Comparison of ENCODE assay signal across 1 cellular context in the genomic region with DNA sequence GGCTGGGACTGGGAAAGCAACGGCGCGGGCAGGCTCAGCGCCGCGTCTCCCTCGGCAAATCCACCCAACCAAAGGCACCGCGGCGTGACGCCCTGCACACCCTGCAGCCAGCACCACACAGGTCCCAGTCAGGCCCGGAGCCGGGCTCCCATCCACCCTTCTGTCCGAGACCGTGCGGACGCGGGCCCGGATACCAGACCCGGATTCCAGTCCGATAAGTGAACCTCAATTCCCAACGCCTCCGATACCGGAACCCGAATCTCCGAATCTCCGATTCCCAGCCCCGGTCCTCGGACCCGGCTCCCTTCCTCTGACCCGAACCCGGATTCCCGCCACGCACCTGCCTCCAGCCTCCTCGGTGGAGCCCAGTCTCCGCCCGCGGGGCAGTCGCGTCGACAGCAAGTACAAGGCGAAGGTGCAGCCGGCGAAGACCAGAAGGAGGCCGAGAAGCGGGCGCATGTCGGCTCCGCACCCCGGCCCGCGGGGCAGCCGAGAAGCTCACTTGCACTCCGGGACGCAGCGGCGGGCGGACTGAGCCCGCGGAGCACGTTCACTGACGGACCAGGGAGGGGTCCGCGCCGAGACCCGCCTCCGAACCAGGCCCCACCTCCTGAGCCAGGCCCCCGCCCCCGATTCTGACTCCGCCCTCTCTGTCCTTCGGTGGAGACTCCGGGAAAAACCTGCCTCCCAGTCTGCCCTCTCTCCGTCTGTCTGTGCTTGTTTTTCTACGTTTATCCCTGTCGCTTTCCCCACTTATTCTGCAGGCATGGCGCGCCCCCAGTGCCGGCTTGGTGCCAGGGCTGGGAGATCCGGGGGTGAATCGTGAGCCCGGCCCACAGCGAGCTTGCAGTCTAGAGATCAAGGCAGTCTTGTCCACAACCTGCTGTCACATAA.
TF ChIP-seq lines count a peak whose summit lies in the region.

A gene (minus strand): TSS at position 533 of the 894 bp plus-strand sequence. CDS start 74 bp downstream, at position 459.

TF ChIP-seq in HepG2, 621 proteins besides CTCF, POLR2A, EP300 and RAD21 (continued from another document and continues in another):
- TF ChIP-seq, protein P1, sequence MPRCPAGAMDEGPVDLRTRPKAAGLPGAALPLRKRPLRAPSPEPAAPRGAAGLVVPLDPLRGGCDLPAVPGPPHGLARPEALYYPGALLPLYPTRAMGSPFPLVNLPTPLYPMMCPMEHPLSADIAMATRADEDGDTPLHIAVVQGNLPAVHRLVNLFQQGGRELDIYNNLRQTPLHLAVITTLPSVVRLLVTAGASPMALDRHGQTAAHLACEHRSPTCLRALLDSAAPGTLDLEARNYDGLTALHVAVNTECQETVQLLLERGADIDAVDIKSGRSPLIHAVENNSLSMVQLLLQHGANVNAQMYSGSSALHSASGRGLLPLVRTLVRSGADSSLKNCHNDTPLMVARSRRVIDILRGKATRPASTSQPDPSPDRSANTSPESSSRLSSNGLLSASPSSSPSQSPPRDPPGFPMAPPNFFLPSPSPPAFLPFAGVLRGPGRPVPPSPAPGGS (CRISPR knock-in tag; IDR thresholded peaks at IDR 0.05), result peak; percentile 91
- TF ChIP-seq FOSL2 (CRISPR knock-in tag; IDR thresholded peaks at IDR 0.05), result peak; percentile 63
- TF ChIP-seq, protein P2, sequence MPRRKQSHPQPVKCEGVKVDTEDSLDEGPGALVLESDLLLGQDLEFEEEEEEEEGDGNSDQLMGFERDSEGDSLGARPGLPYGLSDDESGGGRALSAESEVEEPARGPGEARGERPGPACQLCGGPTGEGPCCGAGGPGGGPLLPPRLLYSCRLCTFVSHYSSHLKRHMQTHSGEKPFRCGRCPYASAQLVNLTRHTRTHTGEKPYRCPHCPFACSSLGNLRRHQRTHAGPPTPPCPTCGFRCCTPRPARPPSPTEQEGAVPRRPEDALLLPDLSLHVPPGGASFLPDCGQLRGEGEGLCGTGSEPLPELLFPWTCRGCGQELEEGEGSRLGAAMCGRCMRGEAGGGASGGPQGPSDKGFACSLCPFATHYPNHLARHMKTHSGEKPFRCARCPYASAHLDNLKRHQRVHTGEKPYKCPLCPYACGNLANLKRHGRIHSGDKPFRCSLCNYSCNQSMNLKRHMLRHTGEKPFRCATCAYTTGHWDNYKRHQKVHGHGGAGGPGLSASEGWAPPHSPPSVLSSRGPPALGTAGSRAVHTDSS (CRISPR knock-in tag; conservative IDR thresholded peaks at IDR 0.05), result no peak
- peak; percentile 82 for TF ChIP-seq ZNF543 (CRISPR knock-in tag; IDR thresholded peaks at IDR 0.05)
- TF ChIP-seq, protein P3, sequence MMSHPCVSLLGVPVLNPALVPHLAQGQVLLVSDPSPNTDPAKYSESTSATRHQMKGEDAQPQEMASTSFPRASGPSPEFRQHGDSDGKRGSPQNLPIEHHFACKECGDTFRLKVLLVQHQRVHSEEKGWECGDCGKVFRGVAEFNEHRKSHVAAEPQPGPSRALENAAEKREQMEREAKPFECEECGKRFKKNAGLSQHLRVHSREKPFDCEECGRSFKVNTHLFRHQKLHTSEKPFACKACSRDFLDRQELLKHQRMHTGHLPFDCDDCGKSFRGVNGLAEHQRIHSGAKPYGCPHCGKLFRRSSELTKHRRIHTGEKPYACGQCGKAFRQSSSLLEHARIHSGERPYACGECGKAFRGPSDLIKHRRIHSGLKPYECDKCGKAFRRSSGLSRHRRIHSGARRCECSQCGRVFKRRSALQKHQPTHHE (CRISPR knock-in tag; IDR thresholded peaks at IDR 0.05; ENCODE audit: borderline replicate concordance), result peak; percentile 27; the same call in 1 of the 2 replicates
- TF ChIP-seq MIXL1 (CRISPR knock-in tag; IDR thresholded peaks at IDR 0.05), result peak; percentile 71
- TF ChIP-seq MED1 (CRISPR knock-in tag; IDR thresholded peaks at IDR 0.05), result peak; percentile 78
- peak; percentile 89 for TF ChIP-seq AKAP8 (CRISPR knock-in tag; IDR thresholded peaks at IDR 0.05)
- 0 out of 2 replicates have a peak, but pooled peaks have one; percentile 73 for TF ChIP-seq TSC22D2 (CRISPR knock-in tag; IDR thresholded peaks at IDR 0.05; ENCODE audit: borderline replicate concordance)
- TF ChIP-seq HDAC2 (CRISPR knock-in tag; IDR thresholded peaks at IDR 0.05), result peak; percentile 86
- no peak for TF ChIP-seq ZNF354B (CRISPR knock-in tag; IDR thresholded peaks at IDR 0.05)
- no peak for TF ChIP-seq HMGA1 (CRISPR knock-in tag; conservative IDR thresholded peaks at IDR 0.05)
- no peak for TF ChIP-seq JUNB (CRISPR knock-in tag; IDR thresholded peaks at IDR 0.05; ENCODE audit: borderline replicate concordance)
- TF ChIP-seq, protein P4, sequence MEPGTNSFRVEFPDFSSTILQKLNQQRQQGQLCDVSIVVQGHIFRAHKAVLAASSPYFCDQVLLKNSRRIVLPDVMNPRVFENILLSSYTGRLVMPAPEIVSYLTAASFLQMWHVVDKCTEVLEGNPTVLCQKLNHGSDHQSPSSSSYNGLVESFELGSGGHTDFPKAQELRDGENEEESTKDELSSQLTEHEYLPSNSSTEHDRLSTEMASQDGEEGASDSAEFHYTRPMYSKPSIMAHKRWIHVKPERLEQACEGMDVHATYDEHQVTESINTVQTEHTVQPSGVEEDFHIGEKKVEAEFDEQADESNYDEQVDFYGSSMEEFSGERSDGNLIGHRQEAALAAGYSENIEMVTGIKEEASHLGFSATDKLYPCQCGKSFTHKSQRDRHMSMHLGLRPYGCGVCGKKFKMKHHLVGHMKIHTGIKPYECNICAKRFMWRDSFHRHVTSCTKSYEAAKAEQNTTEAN (CRISPR knock-in tag; conservative IDR thresholded peaks at IDR 0.05), result no peak; the same call in 1 of the 2 replicates
- no peak for TF ChIP-seq MLLT10 (CRISPR knock-in tag; IDR thresholded peaks at IDR 0.05)
- peak; percentile 59; the same call in 1 of the 2 replicates for TF ChIP-seq GZF1 (CRISPR knock-in tag; IDR thresholded peaks at IDR 0.05)
- TF ChIP-seq ZNF451 (CRISPR knock-in tag; IDR thresholded peaks at IDR 0.05), result no peak
- TF ChIP-seq ZNF556 (CRISPR knock-in tag; IDR thresholded peaks at IDR 0.05; ENCODE audit: borderline replicate concordance), result peak; percentile 94
- no peak for TF ChIP-seq ARNT (IDR thresholded peaks at IDR 0.05)
- TF ChIP-seq, protein P5, sequence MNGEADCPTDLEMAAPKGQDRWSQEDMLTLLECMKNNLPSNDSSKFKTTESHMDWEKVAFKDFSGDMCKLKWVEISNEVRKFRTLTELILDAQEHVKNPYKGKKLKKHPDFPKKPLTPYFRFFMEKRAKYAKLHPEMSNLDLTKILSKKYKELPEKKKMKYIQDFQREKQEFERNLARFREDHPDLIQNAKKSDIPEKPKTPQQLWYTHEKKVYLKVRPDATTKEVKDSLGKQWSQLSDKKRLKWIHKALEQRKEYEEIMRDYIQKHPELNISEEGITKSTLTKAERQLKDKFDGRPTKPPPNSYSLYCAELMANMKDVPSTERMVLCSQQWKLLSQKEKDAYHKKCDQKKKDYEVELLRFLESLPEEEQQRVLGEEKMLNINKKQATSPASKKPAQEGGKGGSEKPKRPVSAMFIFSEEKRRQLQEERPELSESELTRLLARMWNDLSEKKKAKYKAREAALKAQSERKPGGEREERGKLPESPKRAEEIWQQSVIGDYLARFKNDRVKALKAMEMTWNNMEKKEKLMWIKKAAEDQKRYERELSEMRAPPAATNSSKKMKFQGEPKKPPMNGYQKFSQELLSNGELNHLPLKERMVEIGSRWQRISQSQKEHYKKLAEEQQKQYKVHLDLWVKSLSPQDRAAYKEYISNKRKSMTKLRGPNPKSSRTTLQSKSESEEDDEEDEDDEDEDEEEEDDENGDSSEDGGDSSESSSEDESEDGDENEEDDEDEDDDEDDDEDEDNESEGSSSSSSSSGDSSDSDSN (CRISPR knock-in tag; IDR thresholded peaks at IDR 0.05), result peak; percentile 100
- peak; percentile 93 for TF ChIP-seq YEATS4 (CRISPR knock-in tag; IDR thresholded peaks at IDR 0.05; ENCODE audit: borderline replicate concordance)
- TF ChIP-seq, protein P6, sequence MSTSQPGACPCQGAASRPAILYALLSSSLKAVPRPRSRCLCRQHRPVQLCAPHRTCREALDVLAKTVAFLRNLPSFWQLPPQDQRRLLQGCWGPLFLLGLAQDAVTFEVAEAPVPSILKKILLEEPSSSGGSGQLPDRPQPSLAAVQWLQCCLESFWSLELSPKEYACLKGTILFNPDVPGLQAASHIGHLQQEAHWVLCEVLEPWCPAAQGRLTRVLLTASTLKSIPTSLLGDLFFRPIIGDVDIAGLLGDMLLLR (CRISPR knock-in tag; IDR thresholded peaks at IDR 0.05), result no peak; the same call in 1 of the 2 replicates
- TF ChIP-seq ZFAT (CRISPR knock-in tag; conservative IDR thresholded peaks at IDR 0.05), result no peak
- TF ChIP-seq, protein P7, sequence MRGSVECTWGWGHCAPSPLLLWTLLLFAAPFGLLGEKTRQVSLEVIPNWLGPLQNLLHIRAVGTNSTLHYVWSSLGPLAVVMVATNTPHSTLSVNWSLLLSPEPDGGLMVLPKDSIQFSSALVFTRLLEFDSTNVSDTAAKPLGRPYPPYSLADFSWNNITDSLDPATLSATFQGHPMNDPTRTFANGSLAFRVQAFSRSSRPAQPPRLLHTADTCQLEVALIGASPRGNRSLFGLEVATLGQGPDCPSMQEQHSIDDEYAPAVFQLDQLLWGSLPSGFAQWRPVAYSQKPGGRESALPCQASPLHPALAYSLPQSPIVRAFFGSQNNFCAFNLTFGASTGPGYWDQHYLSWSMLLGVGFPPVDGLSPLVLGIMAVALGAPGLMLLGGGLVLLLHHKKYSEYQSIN (CRISPR knock-in tag; IDR thresholded peaks at IDR 0.05; ENCODE audit: borderline replicate concordance), result no peak
- TF ChIP-seq, protein P8, sequence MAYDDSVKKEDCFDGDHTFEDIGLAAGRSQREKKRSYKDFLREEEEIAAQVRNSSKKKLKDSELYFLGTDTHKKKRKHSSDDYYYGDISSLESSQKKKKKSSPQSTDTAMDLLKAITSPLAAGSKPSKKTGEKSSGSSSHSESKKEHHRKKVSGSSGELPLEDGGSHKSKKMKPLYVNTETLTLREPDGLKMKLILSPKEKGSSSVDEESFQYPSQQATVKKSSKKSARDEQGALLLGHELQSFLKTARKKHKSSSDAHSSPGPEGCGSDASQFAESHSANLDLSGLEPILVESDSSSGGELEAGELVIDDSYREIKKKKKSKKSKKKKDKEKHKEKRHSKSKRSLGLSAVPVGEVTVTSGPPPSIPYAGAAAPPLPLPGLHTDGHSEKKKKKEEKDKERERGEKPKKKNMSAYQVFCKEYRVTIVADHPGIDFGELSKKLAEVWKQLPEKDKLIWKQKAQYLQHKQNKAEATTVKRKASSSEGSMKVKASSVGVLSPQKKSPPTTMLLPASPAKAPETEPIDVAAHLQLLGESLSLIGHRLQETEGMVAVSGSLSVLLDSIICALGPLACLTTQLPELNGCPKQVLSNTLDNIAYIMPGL (CRISPR knock-in tag; IDR thresholded peaks at IDR 0.05; ENCODE audit: borderline replicate concordance in 1 of 2, low read depth in 1 of 2), result peak; percentile 96 to 97
- TF ChIP-seq TARDBP (CRISPR knock-in tag; IDR thresholded peaks at IDR 0.05), result peak; percentile 91
- TF ChIP-seq, protein P9, sequence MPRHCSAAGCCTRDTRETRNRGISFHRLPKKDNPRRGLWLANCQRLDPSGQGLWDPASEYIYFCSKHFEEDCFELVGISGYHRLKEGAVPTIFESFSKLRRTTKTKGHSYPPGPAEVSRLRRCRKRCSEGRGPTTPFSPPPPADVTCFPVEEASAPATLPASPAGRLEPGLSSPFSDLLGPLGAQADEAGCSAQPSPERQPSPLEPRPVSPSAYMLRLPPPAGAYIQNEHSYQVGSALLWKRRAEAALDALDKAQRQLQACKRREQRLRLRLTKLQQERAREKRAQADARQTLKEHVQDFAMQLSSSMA (CRISPR knock-in tag; IDR thresholded peaks at IDR 0.05), result no peak; the same call in 1 of the 2 replicates
- peak; percentile 48 for TF ChIP-seq TBL1XR1 (IDR thresholded peaks at IDR 0.05; ENCODE audit: borderline replicate concordance, low read length, partially characterized antibody)
- peak; percentile 67; the same call in 1 of the 2 replicates for TF ChIP-seq ZNF616 (CRISPR knock-in tag; IDR thresholded peaks at IDR 0.05; ENCODE audit: low read depth)
- TF ChIP-seq GATAD2A (CRISPR knock-in tag; IDR thresholded peaks at IDR 0.05), result peak; percentile 69; the same call in 1 of the 2 replicates
- no peak for TF ChIP-seq SRSF9 (IDR thresholded peaks at IDR 0.05; ENCODE audit: borderline replicate concordance, insufficient read depth, low read depth, low read length, poor library complexity, severe bottlenecking)
- no peak for TF ChIP-seq ZNF432 (CRISPR knock-in tag; IDR thresholded peaks at IDR 0.05; ENCODE audit: borderline replicate concordance)
- TF ChIP-seq, protein P10, sequence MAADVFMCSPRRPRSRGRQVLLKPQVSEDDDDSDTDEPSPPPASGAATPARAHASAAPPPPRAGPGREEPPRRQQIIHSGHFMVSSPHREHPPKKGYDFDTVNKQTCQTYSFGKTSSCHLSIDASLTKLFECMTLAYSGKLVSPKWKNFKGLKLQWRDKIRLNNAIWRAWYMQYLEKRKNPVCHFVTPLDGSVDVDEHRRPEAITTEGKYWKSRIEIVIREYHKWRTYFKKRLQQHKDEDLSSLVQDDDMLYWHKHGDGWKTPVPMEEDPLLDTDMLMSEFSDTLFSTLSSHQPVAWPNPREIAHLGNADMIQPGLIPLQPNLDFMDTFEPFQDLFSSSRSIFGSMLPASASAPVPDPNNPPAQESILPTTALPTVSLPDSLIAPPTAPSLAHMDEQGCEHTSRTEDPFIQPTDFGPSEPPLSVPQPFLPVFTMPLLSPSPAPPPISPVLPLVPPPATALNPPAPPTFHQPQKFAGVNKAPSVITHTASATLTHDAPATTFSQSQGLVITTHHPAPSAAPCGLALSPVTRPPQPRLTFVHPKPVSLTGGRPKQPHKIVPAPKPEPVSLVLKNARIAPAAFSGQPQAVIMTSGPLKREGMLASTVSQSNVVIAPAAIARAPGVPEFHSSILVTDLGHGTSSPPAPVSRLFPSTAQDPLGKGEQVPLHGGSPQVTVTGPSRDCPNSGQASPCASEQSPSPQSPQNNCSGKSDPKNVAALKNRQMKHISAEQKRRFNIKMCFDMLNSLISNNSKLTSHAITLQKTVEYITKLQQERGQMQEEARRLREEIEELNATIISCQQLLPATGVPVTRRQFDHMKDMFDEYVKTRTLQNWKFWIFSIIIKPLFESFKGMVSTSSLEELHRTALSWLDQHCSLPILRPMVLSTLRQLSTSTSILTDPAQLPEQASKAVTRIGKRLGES (CRISPR knock-in tag; IDR thresholded peaks at IDR 0.05; ENCODE audit: borderline replicate concordance), result no peak
- TF ChIP-seq KMT2A (CRISPR knock-in tag; IDR thresholded peaks at IDR 0.05), result peak; percentile 99
- TF ChIP-seq, protein P11, sequence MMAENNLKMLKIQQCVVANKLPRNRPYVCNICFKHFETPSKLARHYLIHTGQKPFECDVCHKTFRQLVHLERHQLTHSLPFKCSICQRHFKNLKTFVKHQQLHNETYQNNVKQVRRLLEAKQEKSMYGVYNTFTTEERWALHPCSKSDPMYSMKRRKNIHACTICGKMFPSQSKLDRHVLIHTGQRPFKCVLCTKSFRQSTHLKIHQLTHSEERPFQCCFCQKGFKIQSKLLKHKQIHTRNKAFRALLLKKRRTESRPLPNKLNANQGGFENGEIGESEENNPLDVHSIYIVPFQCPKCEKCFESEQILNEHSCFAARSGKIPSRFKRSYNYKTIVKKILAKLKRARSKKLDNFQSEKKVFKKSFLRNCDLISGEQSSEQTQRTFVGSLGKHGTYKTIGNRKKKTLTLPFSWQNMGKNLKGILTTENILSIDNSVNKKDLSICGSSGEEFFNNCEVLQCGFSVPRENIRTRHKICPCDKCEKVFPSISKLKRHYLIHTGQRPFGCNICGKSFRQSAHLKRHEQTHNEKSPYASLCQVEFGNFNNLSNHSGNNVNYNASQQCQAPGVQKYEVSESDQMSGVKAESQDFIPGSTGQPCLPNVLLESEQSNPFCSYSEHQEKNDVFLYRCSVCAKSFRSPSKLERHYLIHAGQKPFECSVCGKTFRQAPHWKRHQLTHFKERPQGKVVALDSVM (CRISPR knock-in tag; IDR thresholded peaks at IDR 0.05), result peak; percentile 84
- TF ChIP-seq ZNF557 (CRISPR knock-in tag; IDR thresholded peaks at IDR 0.05), result peak; percentile 74; the same call in 1 of the 2 replicates
- TF ChIP-seq EHMT2 (IDR thresholded peaks at IDR 0.05; ENCODE audit: borderline replicate concordance, low read depth, low read length), result no peak
- no peak; the same call in 1 of the 2 replicates for TF ChIP-seq ZNF383 (CRISPR knock-in tag; IDR thresholded peaks at IDR 0.05; ENCODE audit: borderline replicate concordance)
